21 cellular contexts compared by ENCODE assay signal in genomic region chr5:73379435-73379834, GRCh38.
"Had no signal": no experiment of that assay in that cellular context is flagged by ENCODE, and none has a peak within 500 bp of the region (broad histone marks: within the 10 kb centered on the region; RNA-seq: fewer than 3 reads in every experiment).

No MANE protein-coding gene starts in this region.

- H3K4me3 ChIP-seq: adrenal gland, SK-N-MC had no signal

- H3K27ac ChIP-seq: adrenal gland, SK-N-MC had no signal

- H3K27ac Mint-ChIP-seq: activated CD8-positive, alpha-beta T cell treated with anti-CD3 and anti-CD28 coated beads for 36 hours; activated naive CD8-positive, alpha-beta T cell treated with anti-CD3 and anti-CD28 coated beads, Interleukin-2, amount 10 ng/mL, durations not matched to agents 7 days and 5 days; T-helper 1 cell treated with Interleukin-12 subunit alpha and Interleukin-12 subunit beta and Interleukin-4 antibody, amounts not matched to agents 30 μg/mL and 1 μg/mL, for 36 hours had no signal

- H3K9me3 ChIP-seq: adrenal gland had no signal

- ATAC-seq: activated CD8-positive, alpha-beta T cell treated with anti-CD3 and anti-CD28 coated beads for 36 hours; PC-3 had no signal

- H3K4me3 Mint-ChIP-seq: activated CD8-positive, alpha-beta T cell treated with anti-CD3 and anti-CD28 coated beads for 36 hours; activated naive CD8-positive, alpha-beta T cell treated with anti-CD3 and anti-CD28 coated beads, Interleukin-2, amount 10 ng/mL, durations not matched to agents 7 days and 5 days; T-helper 1 cell treated with Interleukin-12 subunit alpha and Interleukin-12 subunit beta and Interleukin-4 antibody, amounts not matched to agents 30 μg/mL and 1 μg/mL, for 36 hours had no signal

- H3K4me1 ChIP-seq: adrenal gland had no signal

- DNase-seq: activated CD4-positive, CD25-positive, alpha-beta regulatory T cell; activated CD8-positive, alpha-beta memory T cell treated with anti-CD3 and anti-CD28 coated beads, Interleukin-2, amount 50 U/mL, for 4 hours; activated naive CD4-positive, alpha-beta T cell treated with anti-CD3 and anti-CD28 coated beads, Interleukin-2, amount 50 U/mL, for 16 hours; adrenal gland; anterior cingulate cortex; cerebellar nuclear complex; NCI-H1048; NCI-H146; NCI-H187 treated with DMSO at 0.1 percent for 48 hours; NCI-H2081 treated with DMSO at 0.1 percent for 48 hours; NCI-H446; NCI-H524; PC-3; SHP77 treated with DMSO at 0.1 percent for 48 hours; SW 1271; T-helper 9 cell had no signal

- H3K36me3 ChIP-seq: adrenal gland had no signal

- FAIRE-seq: colon had no signal
